ENCODE assay signal across 22 cellular contexts in genomic region chr15:69015591-69015990, GRCh38. TPM values are rescaled to one million over a fixed set of nuclear protein-coding genes. Genes with fewer than 3 reads are reported as not detected.
"Had no signal": no experiment of that assay in that cellular context is flagged by ENCODE, and none has a peak within 500 bp of the region (broad histone marks: within the 10 kb centered on the region; RNA-seq: fewer than 3 reads in every experiment).

No MANE protein-coding gene starts in this region.

- H3K9me3 Mint-ChIP-seq: dendritic cell treated with granulocyte-macrophage colony-stimulating factor and Interleukin-4, amounts not matched to agents 40 ng/mL and 50 ng/mL, for 4 days; stimulated activated naive CD8-positive, alpha-beta T cell treated with anti-CD3 and anti-CD28 coated beads, Interleukin-15, Interleukin-2, amounts not matched to agents 100 ng/mL and 50 ng/mL, for 24 hours had no signal

- H3K36me3 Mint-ChIP-seq: naive B cell; stimulated activated memory B cell treated with anti-CD40 and anti-IgM and Interleukin-4, amounts not matched to agents 10 μg/mL and 1 μg/mL and 100 μg/mL, for 72 hours had no signal

- ATAC-seq: stimulated activated memory B cell treated with anti-CD40 and anti-IgM and Interleukin-4, amounts not matched to agents 10 μg/mL and 1 μg/mL and 100 μg/mL, for 72 hours; upper lobe of right lung had no signal

- H3K27ac ChIP-seq: hepatocyte, neutrophil, right lobe of liver, tibial artery, upper lobe of right lung, vagina had no signal

- DNase-seq: foreskin melanocyte; head of caudate nucleus; kidney glomerular epithelial cell; mesendoderm; naive B cell; retina; right lobe of liver; stimulated activated CD4-positive, alpha-beta T cell treated with anti-CD3 and anti-CD28 coated beads, Interleukin-15, amount 100 ng/mL, for 24 hours; stimulated activated CD4-positive, alpha-beta T cell treated with anti-CD3 and anti-CD28 coated beads, Interleukin-1b, Interleukin-23, amount 100 ng/mL, for 48 hours; stimulated activated CD4-positive, alpha-beta T cell treated with anti-CD3 and anti-CD28 coated beads, Interleukin-4, amount 100 ng/mL, for 24 hours; tibial artery; upper lobe of right lung had no signal

- H3K4me3 Mint-ChIP-seq: dendritic cell treated with granulocyte-macrophage colony-stimulating factor and Interleukin-4, amounts not matched to agents 40 ng/mL and 50 ng/mL, for 4 days; naive B cell; nephron; stimulated activated memory B cell treated with anti-CD40 and anti-IgM and Interleukin-4, amounts not matched to agents 10 μg/mL and 1 μg/mL and 100 μg/mL, for 72 hours; stimulated activated naive CD8-positive, alpha-beta T cell treated with anti-CD3 and anti-CD28 coated beads, Interleukin-15, Interleukin-2, amounts not matched to agents 100 ng/mL and 50 ng/mL, for 24 hours had no signal

- H3K27ac Mint-ChIP-seq: dendritic cell treated with granulocyte-macrophage colony-stimulating factor and Interleukin-4, amounts not matched to agents 40 ng/mL and 50 ng/mL, for 4 days; naive B cell; nephron; progenitor cell of endocrine pancreas; stimulated activated memory B cell treated with anti-CD40 and anti-IgM and Interleukin-4, amounts not matched to agents 10 μg/mL and 1 μg/mL and 100 μg/mL, for 72 hours; stimulated activated naive CD8-positive, alpha-beta T cell treated with anti-CD3 and anti-CD28 coated beads, Interleukin-15, Interleukin-2, amounts not matched to agents 100 ng/mL and 50 ng/mL, for 24 hours had no signal

- H3K4me3 ChIP-seq: hepatocyte, right lobe of liver, tibial artery, upper lobe of right lung, vagina had no signal

- H3K4me1 Mint-ChIP-seq: naive B cell; stimulated activated memory B cell treated with anti-CD40 and anti-IgM and Interleukin-4, amounts not matched to agents 10 μg/mL and 1 μg/mL and 100 μg/mL, for 72 hours had no signal

RNA-seq across cellular contexts. Expression of gene NOX5, which starts 1.1 kb away (rescaled TPM):
- total RNA-seq: lung microvascular endothelial cell, progenitor cell of endocrine pancreas, temporal lobe had no signal
